In the genomic region with DNA sequence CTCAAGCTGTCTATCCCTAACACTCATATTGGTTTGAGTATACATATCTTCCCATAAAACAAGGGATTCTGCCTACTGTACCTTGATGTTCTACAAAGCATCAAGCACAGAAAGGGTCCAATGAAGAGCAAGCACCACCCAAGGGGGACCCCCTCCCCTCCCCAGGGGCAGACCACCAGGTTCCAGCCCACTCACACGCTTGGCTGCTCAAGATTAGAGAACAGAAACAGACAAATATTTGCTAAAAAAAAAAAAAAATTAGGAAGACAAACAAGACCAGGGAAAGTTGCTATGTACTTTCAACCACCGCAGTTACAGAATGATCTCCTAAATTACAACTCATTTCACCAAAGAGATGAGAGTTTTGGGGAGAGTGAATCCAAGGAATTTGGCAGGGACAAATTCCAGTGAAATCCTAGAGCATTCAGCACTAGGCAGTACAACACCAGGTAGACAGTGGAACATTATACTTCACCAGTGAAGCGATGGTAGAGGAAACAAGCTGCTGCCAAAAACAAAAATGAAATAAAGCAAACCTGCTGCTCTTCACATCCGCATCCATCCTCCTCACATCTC, we compare ENCODE assay signal across 12 cellular contexts. TPM values are rescaled to one million over a fixed set of nuclear protein-coding genes. Genes with fewer than 3 reads are reported as not detected.
DNase-seq lines count a peak whose midpoint lies in the region; ATAC-seq and TF ChIP-seq lines count a peak whose summit lies in the region.
"Had no signal": no experiment of that assay in that cellular context is flagged by ENCODE, and none has a peak within 500 bp of the region (broad histone marks: within the 10 kb centered on the region; RNA-seq: fewer than 3 reads in every experiment).

No MANE protein-coding gene starts in this region.

- TF ChIP-seq CTCF in VCaP (conservative IDR thresholded peaks at IDR 0.05) (no peak), smooth muscle cell (IDR thresholded peaks at IDR 0.05; ENCODE audit: borderline replicate concordance, insufficient read depth, poor library complexity, severe bottlenecking) (no peak), stomach (IDR thresholded peaks at IDR 0.05) (no peak)

- TF ChIP-seq POLR2A in stomach (IDR thresholded peaks at IDR 0.05), result no peak

- H3K4me3 ChIP-seq in smooth muscle cell (no peak overlapping the region), stomach (no peak overlapping the region)

- peaks cover 97% of the 10 kb centered on the region for H4K20me1 ChIP-seq in smooth muscle cell (ENCODE audit: low read depth)

- CTCF ChIA-PET in activated CD8-positive, alpha-beta memory T cell treated with anti-CD3 and anti-CD28 coated beads, Interleukin-2, amount 10 ng/mL, durations not matched to agents 7 days and 5 days (lab: Charles Lee), result interaction anchor here (0.6 to 2.7 kb wide), 6 partner anchors 10 to 999 kb away, joined by 3 to 8 read pairs (median 4); no protein-coding TSS in a partner anchor

- H3K9me3 ChIP-seq in smooth muscle cell (replicated peaks; ENCODE audit: low read depth) (no peaks in the 10 kb centered on the region), stomach (no peaks in the 10 kb centered on the region)

- intact Hi-C loops in posterior cingulate gyrus (cut with DNase I) (no loop called here), stomach (cut with DNase I; ENCODE audit: low total_unique reads) (no loop called here)

- peaks cover 12% of the 10 kb centered on the region for H3F3A ChIP-seq in smooth muscle cell (ENCODE audit: low read depth)

- H3K79me2 ChIP-seq in smooth muscle cell (ENCODE audit: low read depth), result peaks cover 46% of the 10 kb centered on the region

- H3K27me3 ChIP-seq in smooth muscle cell (ENCODE audit: low read depth) (no peaks in the 10 kb centered on the region), stomach (no peaks in the 10 kb centered on the region)

- peaks cover 9% of the 10 kb centered on the region for H3K36me3 Mint-ChIP-seq in activated CD8-positive, alpha-beta memory T cell treated with anti-CD3 and anti-CD28 coated beads, Interleukin-2, amount 10 ng/mL, durations not matched to agents 7 days and 5 days

- no peaks in the 10 kb centered on the region for H3K27me3 Mint-ChIP-seq in activated CD8-positive, alpha-beta memory T cell treated with anti-CD3 and anti-CD28 coated beads, Interleukin-2, amount 10 ng/mL, durations not matched to agents 7 days and 5 days

- peak overlapping the region; percentile 79 for H3K27ac Mint-ChIP-seq in activated CD8-positive, alpha-beta memory T cell treated with anti-CD3 and anti-CD28 coated beads, Interleukin-2, amount 10 ng/mL, durations not matched to agents 7 days and 5 days

- H2AFZ ChIP-seq in smooth muscle cell (ENCODE audit: low read depth), result no peak overlapping the region

- H3K4me1 Mint-ChIP-seq in activated CD8-positive, alpha-beta memory T cell treated with anti-CD3 and anti-CD28 coated beads, Interleukin-2, amount 10 ng/mL, durations not matched to agents 7 days and 5 days, result peaks cover 91% of the 10 kb centered on the region

- peak; percentile 28 for DNase-seq in activated CD8-positive, alpha-beta memory T cell treated with anti-CD3 and anti-CD28 coated beads, Interleukin-2, amount 10 ng/mL, durations not matched to agents 7 days and 5 days
- DNase-seq in activated CD8-positive, alpha-beta memory T cell treated with anti-CD3 and anti-CD28 coated beads, Interleukin-2, amount 50 U/mL, for 4 hours, result no peak
- DNase-seq in smooth muscle cell (lab: John Stamatoyannopoulos, UW; ENCODE audit: unreplicated experiment) (no peak), posterior cingulate gyrus (no peak), NOMO-1 treated with dmso at 0.1 percent for 144 hours (lab: John Stamatoyannopoulos, UW; ENCODE audit: unreplicated experiment) (no peak), stomach (no peak)
- DNase-seq: activated CD4-positive, alpha-beta T cell treated with anti-CD3 and anti-CD28 coated beads for 1 hour; anterior cingulate cortex; mesendoderm; MM.1S had no signal

- WGBS in smooth muscle cell (ENCODE audit: low lambda C conversion rate), result 71% methylated on average over 4 of the region's 4 CpGs
- WGBS in stomach, 5 donors, result 41 to 57% (median 51%) methylated on average over 4 of the region's 4 CpGs

- peak overlapping the region; percentile 40 for H3K4me2 ChIP-seq in smooth muscle cell

- no peaks in the 10 kb centered on the region for H3K36me3 ChIP-seq in smooth muscle cell (ENCODE audit: low read depth)
- H3K36me3 ChIP-seq in stomach, result no peaks in the 10 kb centered on the region

- no peak for ATAC-seq in activated CD8-positive, alpha-beta memory T cell treated with anti-CD3 and anti-CD28 coated beads, Interleukin-2, amount 10 ng/mL, durations not matched to agents 7 days and 5 days
- peak; percentile 27 for ATAC-seq in GM21723 (IDR thresholded peaks at IDR 0.05; ENCODE audit: unreplicated experiment)

- H3K4me3 Mint-ChIP-seq in activated CD8-positive, alpha-beta memory T cell treated with anti-CD3 and anti-CD28 coated beads, Interleukin-2, amount 10 ng/mL, durations not matched to agents 7 days and 5 days, result peak overlapping the region; percentile 26

- no peak overlapping the region for H3K9ac ChIP-seq in smooth muscle cell (ENCODE audit: low read depth)

- peaks cover 43% of the 10 kb centered on the region for H3K4me1 ChIP-seq in smooth muscle cell (ENCODE audit: low read depth)
- peaks cover 41 to 70% (median 62%) of the 10 kb centered on the region in 4 donors for H3K4me1 ChIP-seq in stomach

- TF ChIP-seq EP300 in stomach (IDR thresholded peaks at IDR 0.05), result no peak

- H3K9me3 Mint-ChIP-seq in activated CD8-positive, alpha-beta memory T cell treated with anti-CD3 and anti-CD28 coated beads, Interleukin-2, amount 10 ng/mL, durations not matched to agents 7 days and 5 days (ENCODE audit: low read depth), result no peaks in the 10 kb centered on the region

- H3K27ac ChIP-seq in VCaP (peak overlapping the region; percentile 69), smooth muscle cell (ENCODE audit: low read depth) (no peak overlapping the region), stomach (peak overlapping the region in 1 of 5 donors; percentile 44)

RNA-seq across cellular contexts. Expression of a gene that starts 17.0 kb away (rescaled TPM):
- 10 to 100 TPM; 37.5 to 62.6 TPM for total RNA-seq in activated CD8-positive, alpha-beta memory T cell treated with anti-CD3 and anti-CD28 coated beads, Interleukin-2, amount 10 ng/mL, durations not matched to agents 7 days and 5 days
- 10.4 and 13.8 TPM in 2 replicates for total RNA-seq in smooth muscle cell
- 37.4 and 50.7 TPM in 2 replicates for polyA plus RNA-seq in smooth muscle cell
- total RNA-seq in stomach, result 100 to 1,000 TPM in 1 of 5 donors, 10 to 100 TPM in 1, 1 to 10 TPM in 2, not detected in 1; 2.9 to 306 (median 13.3) TPM
- polyA plus RNA-seq in stomach, result 10 to 100 TPM; 25.1 to 89.1 (median 61.9) TPM
